ENCODE assay signal across 24 cellular contexts in genomic region chr11:120834686-120835225, GRCh38.
"Had no signal": no experiment of that assay in that cellular context is flagged by ENCODE, and none has a peak within 500 bp of the region (broad histone marks: within the 10 kb centered on the region; RNA-seq: fewer than 3 reads in every experiment).

No MANE protein-coding gene starts in this region.

- ATAC-seq: left ventricle myocardium superior; naive thymus-derived CD8-positive, alpha-beta T cell had no signal

- DNase-seq: activated CD4-positive, alpha-beta memory T cell treated with anti-CD3 and anti-CD28 coated beads, Interleukin-2, amount 10 ng/mL, durations not matched to agents 7 days and 5 days; activated CD4-positive, alpha-beta T cell treated with anti-CD3 and anti-CD28 coated beads, Interleukin-2, amount 10 ng/mL, durations not matched to agents 24 days and 14 days; activated effector memory CD4-positive, alpha-beta T cell treated with Interleukin-2 at 50 U/mL for 16 hours; activated naive CD4-positive, alpha-beta T cell treated with anti-CD3 and anti-CD28 coated beads for 36 hours; activated naive CD8-positive, alpha-beta T cell treated with anti-CD3 and anti-CD28 coated beads, Interleukin-2, amount 10 ng/mL, durations not matched to agents 7 days and 5 days; activated T-cell treated with anti-CD3 and anti-CD28 coated beads, Interleukin-2, amount 50 U/mL, for 72 hours; amniotic stem cell; effector CD4-positive, alpha-beta T cell; erythroblast; foreskin fibroblast; left ventricle myocardium superior; mammary epithelial cell; naive thymus-derived CD8-positive, alpha-beta T cell; occipital lobe; posterior cingulate gyrus; stimulated activated CD4-positive, alpha-beta T cell treated with anti-CD3 and anti-CD28 coated beads, Interleukin-4, amount 100 ng/mL, for 1 hour; stimulated activated naive CD4-positive, alpha-beta T cell treated with Interleukin-2 at 50 U/mL for 16 hours; T-helper 2 cell had no signal

- H3K27ac Mint-ChIP-seq: activated CD4-positive, alpha-beta memory T cell treated with anti-CD3 and anti-CD28 coated beads, Interleukin-2, amount 10 ng/mL, durations not matched to agents 7 days and 5 days; activated naive CD4-positive, alpha-beta T cell treated with anti-CD3 and anti-CD28 coated beads for 36 hours; activated naive CD8-positive, alpha-beta T cell treated with anti-CD3 and anti-CD28 coated beads, Interleukin-2, amount 10 ng/mL, durations not matched to agents 7 days and 5 days; dendritic cell treated with granulocyte-macrophage colony-stimulating factor and Interleukin-4, amounts not matched to agents 40 ng/mL and 50 ng/mL, for 4 days; mesothelial cell of epicardium; naive thymus-derived CD8-positive, alpha-beta T cell; type B pancreatic cell had no signal

- H3K9me3 ChIP-seq: thoracic aorta, vagina had no signal

- H3K4me1 Mint-ChIP-seq: activated naive CD8-positive, alpha-beta T cell treated with anti-CD3 and anti-CD28 coated beads, Interleukin-2, amount 10 ng/mL, durations not matched to agents 7 days and 5 days had no signal

- H3K36me3 Mint-ChIP-seq: activated naive CD8-positive, alpha-beta T cell treated with anti-CD3 and anti-CD28 coated beads, Interleukin-2, amount 10 ng/mL, durations not matched to agents 7 days and 5 days; mesothelial cell of epicardium; naive thymus-derived CD8-positive, alpha-beta T cell; type B pancreatic cell had no signal

- H3K27me3 ChIP-seq: vagina had no signal

- H3K9me3 Mint-ChIP-seq: activated CD4-positive, alpha-beta memory T cell treated with anti-CD3 and anti-CD28 coated beads, Interleukin-2, amount 10 ng/mL, durations not matched to agents 7 days and 5 days; activated CD4-positive, alpha-beta T cell treated with anti-CD3 and anti-CD28 coated beads, Interleukin-2, amount 10 ng/mL, durations not matched to agents 24 days and 14 days; activated naive CD4-positive, alpha-beta T cell treated with anti-CD3 and anti-CD28 coated beads for 36 hours; activated naive CD8-positive, alpha-beta T cell treated with anti-CD3 and anti-CD28 coated beads, Interleukin-2, amount 10 ng/mL, durations not matched to agents 7 days and 5 days; activated T-cell treated with anti-CD3 and anti-CD28 coated beads, Interleukin-2, amount 50 U/mL, for 72 hours; dendritic cell treated with granulocyte-macrophage colony-stimulating factor and Interleukin-4, amounts not matched to agents 40 ng/mL and 50 ng/mL, for 4 days; mesothelial cell of epicardium; naive thymus-derived CD8-positive, alpha-beta T cell; type B pancreatic cell had no signal

- H3K4me3 ChIP-seq: cardiac muscle cell, thoracic aorta, vagina had no signal

- H3K27ac ChIP-seq: cardiac muscle cell, thoracic aorta, vagina had no signal

- H3K4me1 ChIP-seq: vagina had no signal

- H3K4me3 Mint-ChIP-seq: activated CD4-positive, alpha-beta memory T cell treated with anti-CD3 and anti-CD28 coated beads, Interleukin-2, amount 10 ng/mL, durations not matched to agents 7 days and 5 days; activated CD4-positive, alpha-beta T cell treated with anti-CD3 and anti-CD28 coated beads, Interleukin-2, amount 10 ng/mL, durations not matched to agents 24 days and 14 days; activated naive CD4-positive, alpha-beta T cell treated with anti-CD3 and anti-CD28 coated beads for 36 hours; activated naive CD8-positive, alpha-beta T cell treated with anti-CD3 and anti-CD28 coated beads, Interleukin-2, amount 10 ng/mL, durations not matched to agents 7 days and 5 days; dendritic cell treated with granulocyte-macrophage colony-stimulating factor and Interleukin-4, amounts not matched to agents 40 ng/mL and 50 ng/mL, for 4 days; mesothelial cell of epicardium; naive thymus-derived CD8-positive, alpha-beta T cell; type B pancreatic cell had no signal

- H3K36me3 ChIP-seq: cardiac muscle cell, thoracic aorta, vagina had no signal
